19 cellular contexts compared by ENCODE assay signal in the genomic region with DNA sequence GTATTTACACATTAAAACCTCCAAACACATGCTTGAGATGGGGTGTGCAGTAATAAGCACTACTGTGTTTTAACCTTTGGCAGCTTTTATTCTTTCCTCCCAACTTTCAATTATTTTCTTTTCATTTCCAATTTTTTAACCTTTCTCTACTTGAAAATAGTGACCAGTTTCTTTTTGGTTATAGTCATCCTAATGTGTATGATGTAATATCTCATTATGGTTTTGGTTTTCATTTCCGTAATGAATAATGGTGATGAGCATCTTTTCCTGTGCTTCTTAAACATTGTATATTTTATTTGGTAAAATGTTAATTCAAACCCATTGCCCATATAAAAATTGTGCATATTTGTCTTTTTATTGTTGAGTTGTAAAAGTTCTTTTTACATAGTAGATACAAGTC.
"Had no signal": no experiment of that assay in that cellular context is flagged by ENCODE, and none has a peak within 500 bp of the region (broad histone marks: within the 10 kb centered on the region; RNA-seq: fewer than 3 reads in every experiment).

No MANE protein-coding gene starts in this region.

- H3K27me3 Mint-ChIP-seq: activated CD4-positive, alpha-beta T cell treated with anti-CD3 and anti-CD28 coated beads for 36 hours; activated naive CD8-positive, alpha-beta T cell; progenitor cell of endocrine pancreas had no signal

- H3K27ac ChIP-seq: right atrium auricular region, skin epidermis, VCaP had no signal

- FAIRE-seq: frontal cortex had no signal

- H3K4me3 Mint-ChIP-seq: activated CD4-positive, alpha-beta T cell treated with anti-CD3 and anti-CD28 coated beads for 36 hours; activated naive CD8-positive, alpha-beta T cell; immature natural killer cell; nephron progenitor cell had no signal

- H3K9me3 ChIP-seq: right atrium auricular region had no signal

- H3K27ac Mint-ChIP-seq: activated CD4-positive, alpha-beta T cell treated with anti-CD3 and anti-CD28 coated beads for 36 hours; activated naive CD8-positive, alpha-beta T cell; activated T-helper 2 cell treated with anti-CD3 and anti-CD28 coated beads, Interferon-gamma antibody, Interleukin-2, Interleukin-4, amounts not matched to agents 10 μg/mL and 5 μg/mL and 100 μg/mL, durations not matched to agents 14 hours and 24 hours and 36 hours; nephron progenitor cell had no signal

- H3K4me3 ChIP-seq: right atrium auricular region, skin epidermis had no signal

- H3K36me3 ChIP-seq: right atrium auricular region had no signal

- H3K4me1 Mint-ChIP-seq: immature natural killer cell, nephron progenitor cell had no signal

- DNase-seq: activated CD4-positive, alpha-beta T cell treated with anti-CD3 and anti-CD28 coated beads for 36 hours; aorta; cortex of kidney; effector memory CD4-positive, alpha-beta T cell; immature natural killer cell; nephron progenitor cell; occipital lobe; stimulated activated CD4-positive, alpha-beta T cell treated with anti-CD3 and anti-CD28 coated beads, Interleukin-15, amount 100 ng/mL, for 24 hours; stimulated activated CD4-positive, alpha-beta T cell treated with anti-CD3 and anti-CD28 coated beads, Interleukin-4, amount 100 ng/mL, for 1 hour; stimulated activated naive CD4-positive, alpha-beta T cell; trophoblast cell had no signal

- ATAC-seq: activated CD4-positive, alpha-beta T cell treated with anti-CD3 and anti-CD28 coated beads for 36 hours; SK-N-SH treated with all-trans-retinoic acid at 6 μM for 48 hours had no signal

- H3K9me3 Mint-ChIP-seq: activated T-helper 2 cell treated with anti-CD3 and anti-CD28 coated beads, Interferon-gamma antibody, Interleukin-2, Interleukin-4, amounts not matched to agents 10 μg/mL and 5 μg/mL and 100 μg/mL, durations not matched to agents 14 hours and 24 hours and 36 hours; immature natural killer cell had no signal

- H3K27me3 ChIP-seq: right atrium auricular region had no signal
